ENCODE assay signal across 8 cellular contexts in genomic region chr5:157859227-157859575, GRCh38. TPM values are rescaled to one million over a fixed set of nuclear protein-coding genes. Genes with fewer than 3 reads are reported as not detected.
A peak's percentile ranks its signal among the peaks of the same experiment; 100 is the strongest.
DNase-seq lines count a peak whose midpoint lies in the region; ATAC-seq and TF ChIP-seq lines count a peak whose summit lies in the region.

No MANE protein-coding gene starts in this region.

- no peak overlapping the region for H3K27ac Mint-ChIP-seq in nephron progenitor cell

- peak overlapping the region; percentile 75 for H3K4me2 ChIP-seq in BLaER1

- H4K20me1 ChIP-seq in BLaER1 = peaks cover 45% of the 10 kb centered on the region

- peaks cover 30% of the 10 kb centered on the region for H3K4me1 Mint-ChIP-seq in nephron progenitor cell

- 38 to 41% methylated on average over 10 of the region's 10 CpGs for WGBS in ectodermal cell, 2 experiments

- no peaks in the 10 kb centered on the region for H3K9me3 Mint-ChIP-seq in nephron progenitor cell

- ATAC-seq in GM19395 (IDR thresholded peaks at IDR 0.05; ENCODE audit: unreplicated experiment) = no peak
- no peak for ATAC-seq in HG03460 (IDR thresholded peaks at IDR 0.05; ENCODE audit: unreplicated experiment)

- no peaks in the 10 kb centered on the region for H3K27me3 ChIP-seq in BLaER1
- no peaks in the 10 kb centered on the region for H3K27me3 ChIP-seq in ectodermal cell (ENCODE audit: control insufficient read depth, insufficient read depth, low read length, poor library complexity, severe bottlenecking)

- peak overlapping the region; percentile 91 for H3K4me3 Mint-ChIP-seq in nephron progenitor cell

- TF ChIP-seq POLR2A in NB4 (IDR thresholded peaks at IDR 0.05; ENCODE audit: extremely low read depth, insufficient read length) = no peak

- peaks cover 58% of the 10 kb centered on the region for H3K4me1 ChIP-seq in BLaER1
- no peaks in the 10 kb centered on the region for H3K4me1 ChIP-seq in ectodermal cell (ENCODE audit: control insufficient read depth, insufficient read depth, low read length)

- H3K9me3 ChIP-seq in BLaER1 (no peaks in the 10 kb centered on the region), ectodermal cell (ENCODE audit: control insufficient read depth, low read length) (no peaks in the 10 kb centered on the region)

- H3K27me3 Mint-ChIP-seq in nephron progenitor cell (ENCODE audit: low read depth, poor library complexity) = peaks cover 2% of the 10 kb centered on the region

- no peaks in the 10 kb centered on the region for H3K36me3 Mint-ChIP-seq in nephron progenitor cell (ENCODE audit: low read depth)

- H3K27ac ChIP-seq in BLaER1 (peak overlapping the region; percentile 89), ectodermal cell (ENCODE audit: insufficient read depth, low read depth, low read length, poor library complexity, severe bottlenecking) (no peak overlapping the region)

- peak overlapping the region; percentile 91; the same call in 1 of the 2 replicates for H3K9ac ChIP-seq in BLaER1

- no peaks in the 10 kb centered on the region for H3K36me3 ChIP-seq in BLaER1
- no peaks in the 10 kb centered on the region for H3K36me3 ChIP-seq in ectodermal cell (ENCODE audit: control insufficient read depth, insufficient read depth, low read length)

- H3K4me3 ChIP-seq in BLaER1 (peak overlapping the region; percentile 85), NB4 (ENCODE audit: low read depth, low read length) (peak overlapping the region; percentile 17), ectodermal cell (ENCODE audit: insufficient read depth, low read depth, low read length) (peak overlapping the region; percentile 63)

- TF ChIP-seq CTCF in NB4 (IDR thresholded peaks at IDR 0.05; ENCODE audit: low read depth, low read length) (no peak), nephron progenitor cell (IDR thresholded peaks at IDR 0.05) (no peak)

- DNase-seq in NB4 (ENCODE audit: low read depth) = no peak
- DNase-seq in nephron progenitor cell = no peak
- DNase-seq in NCI-H1105 (lab: John Stamatoyannopoulos, UW) = no peak
- DNase-seq in NOMO-1 (lab: John Stamatoyannopoulos, UW; ENCODE audit: unreplicated experiment in 2 of 2) = no peak

RNA-seq across cellular contexts. Expression of gene CLINT1, which starts 0.3 kb away (rescaled TPM):
- polyA plus RNA-seq in ectodermal cell (2013, experiment 1 of 4) = 74.0 TPM
- polyA plus RNA-seq in ectodermal cell (2013, experiment 2 of 4) = 75.4 TPM
- 58.9 TPM for polyA plus RNA-seq in ectodermal cell (2013, experiment 3 of 4)
- 62.1 TPM for polyA plus RNA-seq in ectodermal cell (2013, experiment 4 of 4)

Comparison
In these comparisons a context has a peak if more than half of its experiments do, and no peak if none do; other contexts are left out.
1. H3K4me3 ChIP-seq: peak in every context shown above with its lines; median percentile 85 in BLaER1; 63 in ectodermal cell; 17 in NB4.